8 cellular contexts compared by ENCODE assay signal in the genomic region with DNA sequence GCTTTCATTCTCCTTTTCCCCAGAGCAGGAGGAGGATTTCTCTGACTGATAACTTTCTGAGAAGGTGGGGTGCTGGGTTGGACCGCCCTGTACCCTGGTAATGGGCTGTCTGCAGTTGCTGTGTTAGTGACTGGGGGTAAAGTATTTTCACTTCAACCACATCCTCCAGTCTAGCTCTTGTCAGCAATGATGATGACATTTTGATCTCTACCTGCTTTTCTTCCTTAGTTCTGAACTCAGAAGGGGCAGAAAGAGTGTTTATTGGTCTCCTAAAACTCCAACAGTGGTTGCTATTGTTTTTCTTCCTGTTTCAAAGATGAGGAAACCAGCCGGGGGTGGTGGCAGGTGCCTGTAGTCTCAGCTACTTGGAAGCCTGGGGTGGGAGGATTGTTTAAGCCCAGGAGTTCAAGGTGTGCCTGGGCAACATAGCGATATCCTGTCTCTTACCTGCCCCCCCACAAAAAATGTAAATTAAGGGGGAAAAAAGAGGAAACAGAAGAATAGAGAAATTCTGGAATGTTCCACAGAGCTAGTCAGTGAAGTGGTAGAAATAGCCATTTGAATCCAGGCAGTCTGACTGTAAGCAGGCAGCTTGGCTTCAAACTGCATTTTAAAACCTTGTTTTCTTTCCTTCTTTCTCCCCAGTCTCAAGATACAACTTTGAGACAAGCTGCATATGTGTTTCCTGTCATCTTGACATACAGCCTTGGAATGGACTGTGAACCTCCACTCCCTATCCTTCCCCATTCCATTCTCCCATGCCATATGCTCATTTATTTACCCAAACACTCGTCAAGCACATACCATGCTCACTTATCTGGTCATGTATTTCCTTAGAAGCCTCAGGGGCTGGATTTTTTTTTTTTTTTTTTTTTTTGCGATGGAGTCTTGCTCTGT. TPM values are rescaled to one million over a fixed set of nuclear protein-coding genes. Genes with fewer than 3 reads are reported as not detected.
A peak's percentile ranks its signal among the peaks of the same experiment; 100 is the strongest.
DNase-seq lines count a peak whose midpoint lies in the region; ATAC-seq and TF ChIP-seq lines count a peak whose summit lies in the region.

No MANE protein-coding gene starts in this region.

- H3K27me3 ChIP-seq in left lung (no peaks in the 10 kb centered on the region), upper lobe of right lung (no peaks in the 10 kb centered on the region)

- intact Hi-C loops in left lung (cut with DNase I) (no loop called here), upper lobe of right lung (cut with DNase I) (no loop called here)

- H3K4me1 ChIP-seq in left lung (peaks cover 18 to 57% of the 10 kb centered on the region in 2 donors), upper lobe of right lung (peaks cover 46% of the 10 kb centered on the region)

- H3K36me3 ChIP-seq in left lung = no peaks in the 10 kb centered on the region
- no peaks in the 10 kb centered on the region for H3K36me3 ChIP-seq in upper lobe of right lung

- TF ChIP-seq CTCF in left lung (IDR thresholded peaks at IDR 0.05) = no peak
- no peak for TF ChIP-seq CTCF in upper lobe of right lung (IDR thresholded peaks at IDR 0.05)

- ATAC-seq in GM21723 (IDR thresholded peaks at IDR 0.05; ENCODE audit: unreplicated experiment) (peak; percentile 47), left lung (peak; percentile 7), upper lobe of right lung (no peak), HG03097 (IDR thresholded peaks at IDR 0.05; ENCODE audit: low FRiP score, unreplicated experiment) (no peak)

- H3K4me3 ChIP-seq in left lung (no peak overlapping the region), upper lobe of right lung (no peak overlapping the region)

- peak; percentile 22 for DNase-seq in ELR (ENCODE audit: low read depth)
- peak; percentile 85 for DNase-seq in NCI-H226
- peak; percentile 84 for DNase-seq in activated effector memory CD4-positive, alpha-beta T cell treated with anti-CD3 and anti-CD28 coated beads, Interleukin-2, amount 50 U/mL, for 16 hours
- DNase-seq in left lung = no peak
- no peak for DNase-seq in upper lobe of right lung
- no peak for DNase-seq in NCI-H1417 (lab: John Stamatoyannopoulos, UW)

- peak overlapping the region; percentile 77 to 96 for H3K27ac ChIP-seq in left lung
- peak overlapping the region; percentile 80 for H3K27ac ChIP-seq in upper lobe of right lung

- no peaks in the 10 kb centered on the region for H3K9me3 ChIP-seq in left lung
- no peaks in the 10 kb centered on the region for H3K9me3 ChIP-seq in upper lobe of right lung

RNA-seq across cellular contexts. Expression of gene N4BP1, which starts 3.3 kb away (rescaled TPM):
- total RNA-seq in left lung = 10 to 100 TPM; 41.0 to 54.6 TPM
- 66.5 TPM for total RNA-seq in upper lobe of right lung

Comparison
In these comparisons a context has a peak if more than half of its experiments do, and no peak if none do; other contexts are left out.
1. DNase-seq: peak in ELR (single experiment), NCI-H226 (single experiment) and activated effector memory CD4-positive, alpha-beta T cell treated with anti-CD3 and anti-CD28 coated beads, Interleukin-2, amount 50 U/mL, for 16 hours (single experiment); none in left lung (0 of 2), upper lobe of right lung (single experiment) and NCI-H1417 (0 of 3).
2. ATAC-seq: peak in GM21723 (single experiment) and left lung (single experiment); none in upper lobe of right lung (single experiment) and HG03097 (single experiment).